In the genomic region with DNA sequence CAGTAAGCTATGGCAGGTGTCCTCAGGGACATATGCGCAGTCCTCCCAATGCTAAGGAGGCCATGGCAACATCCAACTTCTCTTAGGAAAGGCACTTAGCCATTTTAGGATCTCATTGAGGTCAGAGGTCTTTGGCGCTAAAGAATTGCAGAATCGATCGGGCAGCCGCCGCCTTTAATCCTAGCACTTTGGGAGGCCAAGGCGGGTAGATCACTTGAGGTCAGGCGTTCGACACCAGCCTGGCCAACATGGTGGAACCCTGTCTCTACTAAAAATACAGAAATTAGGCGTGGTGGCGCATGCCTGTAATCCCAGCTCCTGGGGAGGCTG, we compare ENCODE assay signal across 1 cellular context.
TF ChIP-seq lines count a peak whose summit lies in the region.

No MANE protein-coding gene starts in this region.

TF ChIP-seq in HepG2, 621 proteins besides CTCF, POLR2A, EP300 and RAD21:
- TF ChIP-seq, protein P1, sequence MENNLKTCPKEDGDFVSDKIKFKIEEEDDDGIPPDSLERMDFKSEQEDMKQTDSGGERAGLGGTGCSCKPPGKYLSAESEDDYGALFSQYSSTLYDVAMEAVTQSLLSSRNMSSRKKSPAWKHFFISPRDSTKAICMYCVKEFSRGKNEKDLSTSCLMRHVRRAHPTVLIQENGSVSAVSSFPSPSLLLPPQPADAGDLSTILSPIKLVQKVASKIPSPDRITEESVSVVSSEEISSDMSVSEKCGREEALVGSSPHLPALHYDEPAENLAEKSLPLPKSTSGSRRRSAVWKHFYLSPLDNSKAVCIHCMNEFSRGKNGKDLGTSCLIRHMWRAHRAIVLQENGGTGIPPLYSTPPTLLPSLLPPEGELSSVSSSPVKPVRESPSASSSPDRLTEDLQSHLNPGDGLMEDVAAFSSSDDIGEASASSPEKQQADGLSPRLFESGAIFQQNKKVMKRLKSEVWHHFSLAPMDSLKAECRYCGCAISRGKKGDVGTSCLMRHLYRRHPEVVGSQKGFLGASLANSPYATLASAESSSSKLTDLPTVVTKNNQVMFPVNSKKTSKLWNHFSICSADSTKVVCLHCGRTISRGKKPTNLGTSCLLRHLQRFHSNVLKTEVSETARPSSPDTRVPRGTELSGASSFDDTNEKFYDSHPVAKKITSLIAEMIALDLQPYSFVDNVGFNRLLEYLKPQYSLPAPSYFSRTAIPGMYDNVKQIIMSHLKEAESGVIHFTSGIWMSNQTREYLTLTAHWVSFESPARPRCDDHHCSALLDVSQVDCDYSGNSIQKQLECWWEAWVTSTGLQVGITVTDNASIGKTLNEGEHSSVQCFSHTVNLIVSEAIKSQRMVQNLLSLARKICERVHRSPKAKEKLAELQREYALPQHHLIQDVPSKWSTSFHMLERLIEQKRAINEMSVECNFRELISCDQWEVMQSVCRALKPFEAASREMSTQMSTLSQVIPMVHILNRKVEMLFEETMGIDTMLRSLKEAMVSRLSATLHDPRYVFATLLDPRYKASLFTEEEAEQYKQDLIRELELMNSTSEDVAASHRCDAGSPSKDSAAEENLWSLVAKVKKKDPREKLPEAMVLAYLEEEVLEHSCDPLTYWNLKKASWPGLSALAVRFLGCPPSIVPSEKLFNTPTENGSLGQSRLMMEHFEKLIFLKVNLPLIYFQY (CRISPR knock-in tag; IDR thresholded peaks at IDR 0.05; ENCODE audit: borderline replicate concordance), result no peak
- TF ChIP-seq, protein P2, sequence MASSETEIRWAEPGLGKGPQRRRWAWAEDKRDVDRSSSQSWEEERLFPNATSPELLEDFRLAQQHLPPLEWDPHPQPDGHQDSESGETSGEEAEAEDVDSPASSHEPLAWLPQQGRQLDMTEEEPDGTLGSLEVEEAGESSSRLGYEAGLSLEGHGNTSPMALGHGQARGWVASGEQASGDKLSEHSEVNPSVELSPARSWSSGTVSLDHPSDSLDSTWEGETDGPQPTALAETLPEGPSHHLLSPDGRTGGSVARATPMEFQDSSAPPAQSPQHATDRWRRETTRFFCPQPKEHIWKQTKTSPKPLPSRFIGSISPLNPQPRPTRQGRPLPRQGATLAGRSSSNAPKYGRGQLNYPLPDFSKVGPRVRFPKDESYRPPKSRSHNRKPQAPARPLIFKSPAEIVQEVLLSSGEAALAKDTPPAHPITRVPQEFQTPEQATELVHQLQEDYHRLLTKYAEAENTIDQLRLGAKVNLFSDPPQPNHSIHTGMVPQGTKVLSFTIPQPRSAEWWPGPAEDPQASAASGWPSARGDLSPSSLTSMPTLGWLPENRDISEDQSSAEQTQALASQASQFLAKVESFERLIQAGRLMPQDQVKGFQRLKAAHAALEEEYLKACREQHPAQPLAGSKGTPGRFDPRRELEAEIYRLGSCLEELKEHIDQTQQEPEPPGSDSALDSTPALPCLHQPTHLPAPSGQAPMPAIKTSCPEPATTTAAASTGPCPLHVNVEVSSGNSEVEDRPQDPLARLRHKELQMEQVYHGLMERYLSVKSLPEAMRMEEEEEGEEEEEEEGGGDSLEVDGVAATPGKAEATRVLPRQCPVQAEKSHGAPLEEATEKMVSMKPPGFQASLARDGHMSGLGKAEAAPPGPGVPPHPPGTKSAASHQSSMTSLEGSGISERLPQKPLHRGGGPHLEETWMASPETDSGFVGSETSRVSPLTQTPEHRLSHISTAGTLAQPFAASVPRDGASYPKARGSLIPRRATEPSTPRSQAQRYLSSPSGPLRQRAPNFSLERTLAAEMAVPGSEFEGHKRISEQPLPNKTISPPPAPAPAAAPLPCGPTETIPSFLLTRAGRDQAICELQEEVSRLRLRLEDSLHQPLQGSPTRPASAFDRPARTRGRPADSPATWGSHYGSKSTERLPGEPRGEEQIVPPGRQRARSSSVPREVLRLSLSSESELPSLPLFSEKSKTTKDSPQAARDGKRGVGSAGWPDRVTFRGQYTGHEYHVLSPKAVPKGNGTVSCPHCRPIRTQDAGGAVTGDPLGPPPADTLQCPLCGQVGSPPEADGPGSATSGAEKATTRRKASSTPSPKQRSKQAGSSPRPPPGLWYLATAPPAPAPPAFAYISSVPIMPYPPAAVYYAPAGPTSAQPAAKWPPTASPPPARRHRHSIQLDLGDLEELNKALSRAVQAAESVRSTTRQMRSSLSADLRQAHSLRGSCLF (CRISPR knock-in tag; IDR thresholded peaks at IDR 0.05; ENCODE audit: borderline replicate concordance), result no peak
- TF ChIP-seq HOXD1 (CRISPR knock-in tag; IDR thresholded peaks at IDR 0.05) (no peak), NR2F6 (IDR thresholded peaks at IDR 0.05) (0 out of 2 replicates have a peak, but pooled peaks have one; percentile 4), NR2F6 (CRISPR knock-in tag; IDR thresholded peaks at IDR 0.05) (no peak), ZC3H4 (CRISPR knock-in tag; IDR thresholded peaks at IDR 0.05; ENCODE audit: borderline replicate concordance) (0 out of 2 replicates have a peak, but pooled peaks have one; percentile 40)
- TF ChIP-seq, protein P3, sequence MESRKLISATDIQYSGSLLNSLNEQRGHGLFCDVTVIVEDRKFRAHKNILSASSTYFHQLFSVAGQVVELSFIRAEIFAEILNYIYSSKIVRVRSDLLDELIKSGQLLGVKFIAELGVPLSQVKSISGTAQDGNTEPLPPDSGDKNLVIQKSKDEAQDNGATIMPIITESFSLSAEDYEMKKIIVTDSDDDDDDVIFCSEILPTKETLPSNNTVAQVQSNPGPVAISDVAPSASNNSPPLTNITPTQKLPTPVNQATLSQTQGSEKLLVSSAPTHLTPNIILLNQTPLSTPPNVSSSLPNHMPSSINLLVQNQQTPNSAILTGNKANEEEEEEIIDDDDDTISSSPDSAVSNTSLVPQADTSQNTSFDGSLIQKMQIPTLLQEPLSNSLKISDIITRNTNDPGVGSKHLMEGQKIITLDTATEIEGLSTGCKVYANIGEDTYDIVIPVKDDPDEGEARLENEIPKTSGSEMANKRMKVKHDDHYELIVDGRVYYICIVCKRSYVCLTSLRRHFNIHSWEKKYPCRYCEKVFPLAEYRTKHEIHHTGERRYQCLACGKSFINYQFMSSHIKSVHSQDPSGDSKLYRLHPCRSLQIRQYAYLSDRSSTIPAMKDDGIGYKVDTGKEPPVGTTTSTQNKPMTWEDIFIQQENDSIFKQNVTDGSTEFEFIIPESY (CRISPR knock-in tag; IDR thresholded peaks at IDR 0.05), result peak; percentile 24; the same call in 1 of the 2 replicates
- TF ChIP-seq, protein P4, sequence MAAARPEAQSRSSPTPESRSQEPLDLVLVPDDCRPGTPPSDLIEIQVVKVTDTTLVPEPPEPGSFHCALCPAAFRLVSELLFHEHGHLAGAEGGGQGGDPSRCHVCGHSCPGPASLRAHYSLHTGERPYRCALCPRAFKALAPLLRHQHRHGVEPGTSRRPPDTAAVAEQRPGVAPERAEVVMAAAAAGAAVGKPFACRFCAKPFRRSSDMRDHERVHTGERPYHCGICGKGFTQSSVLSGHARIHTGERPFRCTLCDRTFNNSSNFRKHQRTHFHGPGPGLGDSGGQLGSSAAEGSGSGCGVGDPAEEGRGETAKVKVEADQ (CRISPR knock-in tag; IDR thresholded peaks at IDR 0.05; ENCODE audit: borderline replicate concordance), result no peak
- TF ChIP-seq, protein P5, sequence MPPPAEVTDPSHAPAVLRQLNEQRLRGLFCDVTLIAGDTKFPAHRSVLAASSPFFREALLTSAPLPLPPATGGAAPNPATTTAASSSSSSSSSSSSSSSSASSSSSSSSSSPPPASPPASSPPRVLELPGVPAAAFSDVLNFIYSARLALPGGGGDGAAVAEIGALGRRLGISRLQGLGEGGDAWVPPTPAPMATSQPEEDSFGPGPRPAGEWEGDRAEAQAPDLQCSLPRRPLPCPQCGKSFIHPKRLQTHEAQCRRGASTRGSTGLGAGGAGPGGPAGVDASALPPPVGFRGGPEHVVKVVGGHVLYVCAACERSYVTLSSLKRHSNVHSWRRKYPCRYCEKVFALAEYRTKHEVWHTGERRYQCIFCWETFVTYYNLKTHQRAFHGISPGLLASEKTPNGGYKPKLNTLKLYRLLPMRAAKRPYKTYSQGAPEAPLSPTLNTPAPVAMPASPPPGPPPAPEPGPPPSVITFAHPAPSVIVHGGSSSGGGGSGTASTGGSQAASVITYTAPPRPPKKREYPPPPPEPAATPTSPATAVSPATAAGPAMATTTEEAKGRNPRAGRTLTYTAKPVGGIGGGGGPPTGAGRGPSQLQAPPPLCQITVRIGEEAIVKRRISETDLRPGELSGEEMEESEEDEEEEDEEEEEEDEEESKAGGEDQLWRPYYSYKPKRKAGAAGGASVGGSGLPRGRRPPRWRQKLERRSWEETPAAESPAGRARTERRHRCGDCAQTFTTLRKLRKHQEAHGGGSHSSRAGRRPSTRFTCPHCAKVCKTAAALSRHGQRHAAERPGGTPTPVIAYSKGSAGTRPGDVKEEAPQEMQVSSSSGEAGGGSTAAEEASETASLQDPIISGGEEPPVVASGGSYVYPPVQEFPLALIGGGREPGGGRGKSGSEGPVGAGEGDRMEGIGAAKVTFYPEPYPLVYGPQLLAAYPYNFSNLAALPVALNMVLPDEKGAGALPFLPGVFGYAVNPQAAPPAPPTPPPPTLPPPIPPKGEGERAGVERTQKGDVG (CRISPR knock-in tag; IDR thresholded peaks at IDR 0.05; ENCODE audit: borderline replicate concordance), result 0 out of 2 replicates have a peak, but pooled peaks have one; percentile 35
